In genomic region chr11:17695454-17696441, GRCh38 we compare ENCODE assay signal across 1 cellular context.
TF ChIP-seq lines count a peak whose summit lies in the region.

No MANE protein-coding gene starts in this region.

TF ChIP-seq in WTC11, 78 proteins besides CTCF, POLR2A, EP300 and RAD21 (continued from another document):
- TF ChIP-seq AFF4 (CRISPR knock-in tag; IDR thresholded peaks at IDR 0.05; ENCODE audit: borderline replicate concordance): no peak
- no peak for TF ChIP-seq ATF6 (CRISPR knock-in tag; IDR thresholded peaks at IDR 0.05)
- no peak for TF ChIP-seq TP53 (CRISPR knock-in tag; IDR thresholded peaks at IDR 0.05)
- no peak for TF ChIP-seq ZNF425 (CRISPR knock-in tag; conservative IDR thresholded peaks at IDR 0.05)
- no peak for TF ChIP-seq NR1H2 (CRISPR knock-in tag; IDR thresholded peaks at IDR 0.05)
- no peak for TF ChIP-seq ZNF532 (CRISPR knock-in tag; IDR thresholded peaks at IDR 0.05; ENCODE audit: borderline replicate concordance)
